ENCODE assay signal across 15 cellular contexts in genomic region chr14:65186951-65187350, GRCh38.
A peak's percentile ranks its signal among the peaks of the same experiment; 100 is the strongest.
DNase-seq lines count a peak whose midpoint lies in the region; ATAC-seq and TF ChIP-seq lines count a peak whose summit lies in the region.
"Had no signal": no experiment of that assay in that cellular context is flagged by ENCODE, and none has a peak within 500 bp of the region (broad histone marks: within the 10 kb centered on the region; RNA-seq: fewer than 3 reads in every experiment).

No MANE protein-coding gene starts in this region.

- no peak overlapping the region for H3T11ph ChIP-seq in H9 (ENCODE audit: low read length)

- no peaks in the 10 kb centered on the region for H4K20me1 ChIP-seq in BLaER1
- no peaks in the 10 kb centered on the region for H4K20me1 ChIP-seq in H9 (ENCODE audit: control insufficient read depth, insufficient read depth, insufficient read length)
- H4K20me1 ChIP-seq in hepatocyte (ENCODE audit: insufficient read depth, poor library complexity, severe bottlenecking), result no peaks in the 10 kb centered on the region

- H2BK120ac ChIP-seq in H9 (ENCODE audit: low read depth, low read length, poor library complexity, severe bottlenecking), result no peak overlapping the region

- no peaks in the 10 kb centered on the region for H3K36me3 ChIP-seq in BLaER1
- no peaks in the 10 kb centered on the region for H3K36me3 ChIP-seq in hepatocyte (replicated peaks; ENCODE audit: insufficient read depth, low read depth)

- H2BK20ac ChIP-seq in H9 (ENCODE audit: low read depth, low read length, poor library complexity, severe bottlenecking), result no peak overlapping the region

- peaks cover 24% of the 10 kb centered on the region for H3K4me1 ChIP-seq in BLaER1
- H3K4me1 ChIP-seq in H9 (ENCODE audit: insufficient read depth, low read length), result peaks cover 6% of the 10 kb centered on the region
- H3K4me1 ChIP-seq in hepatocyte (ENCODE audit: insufficient read depth), result peaks cover 3% of the 10 kb centered on the region

- no peak overlapping the region for H2AK5ac ChIP-seq in H9 (ENCODE audit: insufficient read length, low read length)

- H3K9me3 Mint-ChIP-seq in H9 (peaks cover 12 to 13% of the 10 kb centered on the region in 2 experiments), naive B cell (peaks cover 2 to 11% (median 9%) of the 10 kb centered on the region in 7 donors)

- H3K27ac ChIP-seq in BLaER1 (no peak overlapping the region), H9 (ENCODE audit: insufficient read length, low read depth, low read length) (no peak overlapping the region), dorsolateral prefrontal cortex (no peak overlapping the region), hepatocyte (no peak overlapping the region)

- no peak overlapping the region for H3K4ac ChIP-seq in H9 (ENCODE audit: low read depth, low read length)

- H3K23me2 ChIP-seq in H9 (ENCODE audit: insufficient read length, low read depth, low read length, poor library complexity, severe bottlenecking), result no peaks in the 10 kb centered on the region

- H2AFZ ChIP-seq in H9 (ENCODE audit: low read length), result no peak overlapping the region
- no peak overlapping the region for H2AFZ ChIP-seq in hepatocyte

- no peak overlapping the region for H3K14ac ChIP-seq in H9 (ENCODE audit: insufficient read depth, low read length)

- no peak overlapping the region for H4K8ac ChIP-seq in H9 (replicated peaks; ENCODE audit: insufficient read length, low read depth, low read length)

- no peaks in the 10 kb centered on the region for H3K9me2 ChIP-seq in hepatocyte (replicated peaks; ENCODE audit: insufficient read depth)

- H3K9me3 ChIP-seq in BLaER1 (peaks cover 10% of the 10 kb centered on the region), H9 (ENCODE audit: control insufficient read depth, low read depth, low read length) (no peaks in the 10 kb centered on the region), hepatocyte (ENCODE audit: low read depth) (no peaks in the 10 kb centered on the region)

- H3K9ac ChIP-seq in BLaER1 (no peak overlapping the region), H9 (ENCODE audit: extremely low read depth, insufficient read length, low read length) (no peak overlapping the region)

- no peak overlapping the region for H4K5ac ChIP-seq in H9 (ENCODE audit: insufficient read length, low read depth, low read length)

- H3K27ac Mint-ChIP-seq in H9, result peak overlapping the region; percentile 50 to 78 (median 75); a peak in 6 of 7 replicates
- peak overlapping the region in 5 of 6 donors; percentile 10 to 48 (median 17) for H3K27ac Mint-ChIP-seq in naive B cell
- H3K27ac Mint-ChIP-seq: CD8-positive, alpha-beta T cell had no signal

- DNase-seq in H9, result no peak
- peak; percentile 33 for DNase-seq in NCI-H82 treated with DMSO at 0.1 percent for 48 hours (lab: John Stamatoyannopoulos, UW; ENCODE audit: unreplicated experiment)
- DNase-seq in naive B cell, result no peak
- DNase-seq in dorsolateral prefrontal cortex, result no peak
- no peak for DNase-seq in hepatocyte (ENCODE audit: low spot score)
- DNase-seq: Calu3; CD8-positive, alpha-beta T cell; NCI-H1694 treated with DMSO at 0.1 percent for 48 hours; NCI-H526; SW 1271 had no signal

- no peak overlapping the region for H2BK15ac ChIP-seq in H9 (ENCODE audit: low read depth, low read length)

- H3K27me3 Mint-ChIP-seq in H9 (ENCODE audit: low read depth), result peaks cover 13% of the 10 kb centered on the region
- H3K27me3 Mint-ChIP-seq in naive B cell, result peaks cover 0 to 5% (median 0%) of the 10 kb centered on the region in 3 donors

- H4K91ac ChIP-seq in H9 (ENCODE audit: insufficient read length, low read depth, low read length), result no peak overlapping the region

- H3K18ac ChIP-seq in H9 (ENCODE audit: insufficient read length, low read depth, low read length), result no peak overlapping the region

- no peaks in the 10 kb centered on the region for H3K79me1 ChIP-seq in H9 (ENCODE audit: insufficient read depth, low read depth, low read length, poor library complexity, severe bottlenecking)

- H3K4me3 ChIP-seq in BLaER1, result no peak overlapping the region
- no peak overlapping the region for H3K4me3 ChIP-seq in dorsolateral prefrontal cortex
- no peak overlapping the region for H3K4me3 ChIP-seq in hepatocyte
- H3K4me3 ChIP-seq: K562 had no signal

- intact Hi-C loops in dorsolateral prefrontal cortex (cut with DNase I), result no loop called here

- no peaks in the 10 kb centered on the region for H3K27me3 ChIP-seq in BLaER1
- H3K27me3 ChIP-seq in H9 (ENCODE audit: insufficient read depth, low read length), result no peaks in the 10 kb centered on the region
- peaks cover 0 to 4% (median 0%) of the 10 kb centered on the region in 45 donors for H3K27me3 ChIP-seq in dorsolateral prefrontal cortex
- peaks cover 3% of the 10 kb centered on the region for H3K27me3 ChIP-seq in hepatocyte

- H3K4me1 Mint-ChIP-seq in H9 (peaks cover 42 to 43% of the 10 kb centered on the region in 2 experiments), naive B cell (peaks cover 13 to 23% (median 16%) of the 10 kb centered on the region in 3 donors)

- H3K4me3 Mint-ChIP-seq in H9, result peak overlapping the region in 1 of 2 experiments; percentile 41; a peak in 2 of 5 replicates
- H3K4me3 Mint-ChIP-seq in naive B cell, result no peak overlapping the region
- H3K4me3 Mint-ChIP-seq: CD8-positive, alpha-beta T cell had no signal

- H3K56ac ChIP-seq in H9 (ENCODE audit: insufficient read length, low read depth, low read length), result no peak overlapping the region

- peaks cover 2 to 10% (median 8%) of the 10 kb centered on the region in 3 experiments; a peak in 4 of 7 replicates for H3K36me3 Mint-ChIP-seq in H9 (ENCODE audit: insufficient read depth in 1 of 3, low read depth in 3 of 3)
- H3K36me3 Mint-ChIP-seq in naive B cell, result peaks cover 9 to 10% of the 10 kb centered on the region in 2 donors
- H3K36me3 Mint-ChIP-seq: CD8-positive, alpha-beta T cell had no signal

- H3K79me2 ChIP-seq in H9 (ENCODE audit: insufficient read depth, low read length) (no peaks in the 10 kb centered on the region), hepatocyte (no peaks in the 10 kb centered on the region)

- ATAC-seq in naive B cell (ENCODE audit: low read depth in 2 of 2) (no peak), HG02642 (IDR thresholded peaks at IDR 0.05; ENCODE audit: poor library complexity, unreplicated experiment) (no peak)
- ATAC-seq: CD8-positive, alpha-beta T cell; HCT116; K562; Right ventricle myocardium inferior had no signal

- no peak overlapping the region for H2BK12ac ChIP-seq in H9 (ENCODE audit: insufficient read length, low read depth, low read length)

- no peak overlapping the region for H3K23ac ChIP-seq in H9 (ENCODE audit: insufficient read length, low read depth, low read length)

- no peak overlapping the region for H2BK5ac ChIP-seq in H9 (ENCODE audit: insufficient read length, low read length)

- peak overlapping the region; percentile 72 for H3K4me2 ChIP-seq in BLaER1
- no peak overlapping the region for H3K4me2 ChIP-seq in H9 (ENCODE audit: insufficient read depth, insufficient read length, low read length)
- H3K4me2 ChIP-seq in hepatocyte, result no peak overlapping the region

- TF ChIP-seq CTCF in H9 (conservative IDR thresholded peaks at IDR 0.05) (no peak), dorsolateral prefrontal cortex (IDR thresholded peaks at IDR 0.05 in 54 of 56, conservative IDR thresholded peaks at IDR 0.05 in 2 of 56; ENCODE audit: low read depth in 1 of 56, partially characterized antibody in 56 of 56) (no peak), hepatocyte (IDR thresholded peaks at IDR 0.05; ENCODE audit: poor library complexity) (no peak)

- no CpG with 5 or more reads among the region's 3 CpGs for WGBS in H9 (ENCODE audit: extremely low coverage, insufficient read length, low lambda C conversion rate)
- 80% methylated on average over 3 of the region's 3 CpGs for WGBS in hepatocyte (ENCODE audit: low lambda C conversion rate, missing lambda C conversion rate)
